15 cellular contexts compared by ENCODE assay signal in genomic region chr2:24632175-24632574, GRCh38.
"Had no signal": no experiment of that assay in that cellular context is flagged by ENCODE, and none has a peak within 500 bp of the region (broad histone marks: within the 10 kb centered on the region; RNA-seq: fewer than 3 reads in every experiment).

No MANE protein-coding gene starts in this region.

- ATAC-seq: left colon, mucosa of descending colon, WTC11 had no signal

- H3K36me3 Mint-ChIP-seq: WTC11 had no signal

- H3K27ac Mint-ChIP-seq: activated naive CD4-positive, alpha-beta T cell treated with anti-CD3 and anti-CD28 coated beads for 36 hours; nephron; WTC11 had no signal

- H3K4me3 Mint-ChIP-seq: activated naive CD4-positive, alpha-beta T cell treated with anti-CD3 and anti-CD28 coated beads for 36 hours; nephron; WTC11 had no signal

- DNase-seq: activated CD4-positive, alpha-beta T cell treated with anti-CD3 and anti-CD28 coated beads for 48 hours; activated naive CD4-positive, alpha-beta T cell treated with anti-CD3 and anti-CD28 coated beads for 36 hours; adrenal gland; glutamatergic neuron; left colon; mucosa of descending colon; psoas muscle; right lobe of liver; spleen; stimulated activated CD4-positive, alpha-beta T cell treated with anti-CD3 and anti-CD28 coated beads, Interleukin-1b, Interleukin-23, amount 100 ng/mL, for 48 hours; stimulated activated naive CD4-positive, alpha-beta T cell; T1000; trophoblast cell had no signal

- H3K9me3 Mint-ChIP-seq: activated naive CD4-positive, alpha-beta T cell treated with anti-CD3 and anti-CD28 coated beads for 36 hours; nephron; WTC11 had no signal

- H3K4me1 Mint-ChIP-seq: WTC11 had no signal
